In genomic region chrX:39459204-39459603, GRCh38 we compare ENCODE assay signal across 21 cellular contexts.
"Had no signal": no experiment of that assay in that cellular context is flagged by ENCODE, and none has a peak within 500 bp of the region (broad histone marks: within the 10 kb centered on the region; RNA-seq: fewer than 3 reads in every experiment).

No MANE protein-coding gene starts in this region.

- H3K36me3 Mint-ChIP-seq: mesothelial cell of epicardium; naive B cell; natural killer cell; stimulated activated effector memory CD8-positive, alpha-beta T cell treated with anti-CD3 and anti-CD28 coated beads, Interleukin-12 subunit alpha, Interleukin-12 subunit beta, amount 100 ng/mL, for 72 hours; type B pancreatic cell had no signal

- H3K4me1 Mint-ChIP-seq: naive B cell; natural killer cell; stimulated activated effector memory CD8-positive, alpha-beta T cell treated with anti-CD3 and anti-CD28 coated beads, Interleukin-12 subunit alpha, Interleukin-12 subunit beta, amount 100 ng/mL, for 72 hours had no signal

- ATAC-seq: left lung; natural killer cell; sciatic nerve; stimulated activated effector memory CD8-positive, alpha-beta T cell treated with anti-CD3 and anti-CD28 coated beads, Interleukin-12 subunit alpha, Interleukin-12 subunit beta, amount 100 ng/mL, for 72 hours had no signal

- H3K27ac ChIP-seq: left lung, ovary, right atrium auricular region, skin epidermis, spleen, tibial nerve, uterus had no signal

- H3K4me3 ChIP-seq: left lung, lung, ovary, right atrium auricular region, skin epidermis, spleen, tibial nerve, uterus had no signal

- H3K9me3 ChIP-seq: left lung, ovary, tibial nerve, uterus had no signal

- H3K27me3 ChIP-seq: left lung, ovary, right atrium auricular region, tibial nerve, uterus had no signal

- H3K27ac Mint-ChIP-seq: mesothelial cell of epicardium; naive B cell; natural killer cell; progenitor cell of endocrine pancreas; stimulated activated effector memory CD8-positive, alpha-beta T cell treated with anti-CD3 and anti-CD28 coated beads, Interleukin-12 subunit alpha, Interleukin-12 subunit beta, amount 100 ng/mL, for 72 hours; stimulated activated naive CD8-positive, alpha-beta T cell treated with anti-CD3 and anti-CD28 coated beads, Interleukin-15, Interleukin-2, amounts not matched to agents 100 ng/mL and 50 ng/mL, for 24 hours; type B pancreatic cell had no signal

- H3K36me3 ChIP-seq: left lung, ovary, right atrium auricular region, spleen, tibial nerve, uterus had no signal

- H3K27me3 Mint-ChIP-seq: progenitor cell of endocrine pancreas; stimulated activated naive CD8-positive, alpha-beta T cell treated with anti-CD3 and anti-CD28 coated beads, Interleukin-15, Interleukin-2, amounts not matched to agents 100 ng/mL and 50 ng/mL, for 24 hours; type B pancreatic cell had no signal

- DNase-seq: head of caudate nucleus; islet precursor cell; left lung; mesendoderm; naive B cell; natural killer cell; ovary; spleen; stimulated activated CD4-positive, alpha-beta T cell treated with anti-CD3 and anti-CD28 coated beads, Interleukin-4, amount 100 ng/mL, for 24 hours; stimulated activated naive CD4-positive, alpha-beta T cell; uterus had no signal

- H3K9me3 Mint-ChIP-seq: natural killer cell; stimulated activated effector memory CD8-positive, alpha-beta T cell treated with anti-CD3 and anti-CD28 coated beads, Interleukin-12 subunit alpha, Interleukin-12 subunit beta, amount 100 ng/mL, for 72 hours; stimulated activated naive CD8-positive, alpha-beta T cell treated with anti-CD3 and anti-CD28 coated beads, Interleukin-15, Interleukin-2, amounts not matched to agents 100 ng/mL and 50 ng/mL, for 24 hours had no signal

- H3K4me3 Mint-ChIP-seq: mesothelial cell of epicardium; naive B cell; natural killer cell; stimulated activated effector memory CD8-positive, alpha-beta T cell treated with anti-CD3 and anti-CD28 coated beads, Interleukin-12 subunit alpha, Interleukin-12 subunit beta, amount 100 ng/mL, for 72 hours; stimulated activated naive CD8-positive, alpha-beta T cell treated with anti-CD3 and anti-CD28 coated beads, Interleukin-15, Interleukin-2, amounts not matched to agents 100 ng/mL and 50 ng/mL, for 24 hours; type B pancreatic cell had no signal

- H3K4me1 ChIP-seq: left lung, right atrium auricular region, spleen, uterus had no signal
